24 cellular contexts compared by ENCODE assay signal in genomic region chr5:82332064-82332855, GRCh38. TPM values are rescaled to one million over a fixed set of nuclear protein-coding genes. Genes with fewer than 3 reads are reported as not detected.
DNase-seq lines count a peak whose midpoint lies in the region; ATAC-seq and TF ChIP-seq lines count a peak whose summit lies in the region.
"Had no signal": no experiment of that assay in that cellular context is flagged by ENCODE, and none has a peak within 500 bp of the region (broad histone marks: within the 10 kb centered on the region; RNA-seq: fewer than 3 reads in every experiment).

No MANE protein-coding gene starts in this region.

- H3K27ac ChIP-seq in ACC112 (ENCODE audit: low read depth, low read length): peak overlapping the region; percentile 56
- H3K27ac ChIP-seq: BLaER1 treated with 17β-estradiol and CSF1 and Interleukin-3, amounts not matched to agents 10 nM and 100 nM; lower lobe of right lung; parathyroid adenoma had no signal

- H3K4me3 Mint-ChIP-seq in T-cell: no peak overlapping the region
- H3K4me3 Mint-ChIP-seq: activated T-cell treated with anti-CD3 and anti-CD28 coated beads, Interleukin-2, amount 50 U/mL, for 72 hours; H9; immature natural killer cell; natural killer cell; stimulated activated naive CD8-positive, alpha-beta T cell treated with anti-CD3 and anti-CD28 coated beads, Interleukin-15, amount 100 ng/mL, for 72 hours had no signal

- no peaks in the 10 kb centered on the region for H3K9me3 ChIP-seq in adipocyte (ENCODE audit: control insufficient read depth, low read length)
- H3K9me3 ChIP-seq: lower lobe of right lung had no signal

- peak overlapping the region; percentile 78 for H3K9ac ChIP-seq in adipocyte (ENCODE audit: low read length)
- H3K9ac ChIP-seq: BLaER1 treated with 17β-estradiol and CSF1 and Interleukin-3, amounts not matched to agents 10 nM and 100 nM; parathyroid adenoma had no signal

- H3K79me2 ChIP-seq in ACC112 (ENCODE audit: control insufficient read depth, insufficient read depth, low read length, unreplicated experiment): no peaks in the 10 kb centered on the region
- H3K79me2 ChIP-seq: parathyroid adenoma had no signal

- H2AFZ ChIP-seq in ACC112 (ENCODE audit: low read length, unreplicated experiment): peak overlapping the region; percentile 92
- H2AFZ ChIP-seq: parathyroid adenoma had no signal

- H3K27me3 ChIP-seq in ACC112 (ENCODE audit: insufficient read depth, low read length): no peaks in the 10 kb centered on the region
- H3K27me3 ChIP-seq in adipocyte (replicated peaks; ENCODE audit: control insufficient read depth, insufficient read depth, low read length): no peaks in the 10 kb centered on the region
- H3K27me3 ChIP-seq: BLaER1 treated with 17β-estradiol and CSF1 and Interleukin-3, amounts not matched to agents 10 nM and 100 nM had no signal

- no peak overlapping the region for H3K27ac Mint-ChIP-seq in T-cell
- H3K27ac Mint-ChIP-seq: activated T-cell treated with anti-CD3 and anti-CD28 coated beads, Interleukin-2, amount 50 U/mL, for 72 hours; H9; immature natural killer cell; natural killer cell; stimulated activated naive CD8-positive, alpha-beta T cell treated with anti-CD3 and anti-CD28 coated beads, Interleukin-15, amount 100 ng/mL, for 72 hours had no signal

- peak; percentile 76 for DNase-seq in adipocyte (ENCODE audit: low read depth)
- DNase-seq in fibroblast of mammary gland (ENCODE audit: low read depth): peak; percentile 43
- peak; percentile 61 for DNase-seq in myocyte (ENCODE audit: low read depth)
- DNase-seq in left lobe of liver (ENCODE audit: low spot score): no peak
- DNase-seq in T-cell: no peak
- DNase-seq in GF-D8 (lab: John Stamatoyannopoulos, UW): no peak
- DNase-seq: activated CD4-positive, CD25-positive, alpha-beta regulatory T cell; activated CD8-positive, alpha-beta memory T cell treated with anti-CD3 and anti-CD28 coated beads for 24 hours; activated naive CD4-positive, alpha-beta T cell treated with anti-CD3 and anti-CD28 coated beads, Interleukin-2, amount 50 U/mL, for 16 hours; activated T-cell treated with anti-CD3 and anti-CD28 coated beads, Interleukin-2, amount 50 U/mL, for 72 hours; GDM1; H9; immature natural killer cell; lower lobe of right lung; natural killer cell; SIG-M5; stimulated activated CD4-positive, alpha-beta T cell treated with anti-CD3 and anti-CD28 coated beads, Interleukin-4, amount 100 ng/mL, for 1 hour; stimulated activated naive CD8-positive, alpha-beta T cell treated with anti-CD3 and anti-CD28 coated beads, Interleukin-15, amount 100 ng/mL, for 72 hours had no signal

- H3K27me3 Mint-ChIP-seq in T-cell: peaks cover 7 to 8% of the 10 kb centered on the region in 2 donors
- H3K27me3 Mint-ChIP-seq: stimulated activated naive CD8-positive, alpha-beta T cell treated with anti-CD3 and anti-CD28 coated beads, Interleukin-15, amount 100 ng/mL, for 72 hours had no signal

- H3K4me1 ChIP-seq in ACC112 (ENCODE audit: control insufficient read depth, insufficient read depth, low read length, unreplicated experiment): peaks cover 40% of the 10 kb centered on the region
- H3K4me1 ChIP-seq in adipocyte (ENCODE audit: control insufficient read depth, insufficient read depth, low read length): peaks cover 79% of the 10 kb centered on the region
- H3K4me1 ChIP-seq: parathyroid adenoma had no signal

- CTCF ChIA-PET in T-cell (lab: Charles Lee): interaction anchor here (0.6 kb wide), 2 partner anchors 273 to 489 kb away, joined by 3 to 6 read pairs; no protein-coding TSS in a partner anchor

- H3K4me1 Mint-ChIP-seq in T-cell: no peaks in the 10 kb centered on the region
- H3K4me1 Mint-ChIP-seq: immature natural killer cell; natural killer cell; stimulated activated naive CD8-positive, alpha-beta T cell treated with anti-CD3 and anti-CD28 coated beads, Interleukin-15, amount 100 ng/mL, for 72 hours had no signal

- H3K36me3 ChIP-seq in ACC112 (ENCODE audit: insufficient read depth, low read length) (no peaks in the 10 kb centered on the region), adipocyte (ENCODE audit: control insufficient read depth, insufficient read depth, low read length, severe bottlenecking) (no peaks in the 10 kb centered on the region)
- H3K36me3 ChIP-seq: BLaER1 treated with 17β-estradiol and CSF1 and Interleukin-3, amounts not matched to agents 10 nM and 100 nM; lower lobe of right lung had no signal

- H3K4me3 ChIP-seq in ACC112 (ENCODE audit: low read depth, low read length) (no peak overlapping the region), adipocyte (ENCODE audit: low read length) (peak overlapping the region; percentile 10), fibroblast of mammary gland (ENCODE audit: control insufficient read depth, low read depth, low read length) (no peak overlapping the region)
- H3K4me3 ChIP-seq: BLaER1 treated with 17β-estradiol and CSF1 and Interleukin-3, amounts not matched to agents 10 nM and 100 nM; GM12878; lower lobe of right lung had no signal

- H3K36me3 Mint-ChIP-seq in T-cell: no peaks in the 10 kb centered on the region
- H3K36me3 Mint-ChIP-seq: immature natural killer cell, natural killer cell had no signal

- H3K9me3 Mint-ChIP-seq in T-cell: peaks cover 0 to 3% (median 0%) of the 10 kb centered on the region in 3 donors
- H3K9me3 Mint-ChIP-seq: natural killer cell had no signal

- ATAC-seq in HG03378 (IDR thresholded peaks at IDR 0.05; ENCODE audit: unreplicated experiment): no peak
- no peak for ATAC-seq in left lobe of liver
- ATAC-seq in T-cell (replicated peaks in 1 of 4): no peak
- ATAC-seq: activated T-cell treated with anti-CD3 and anti-CD28 coated beads, Interleukin-2, amount 50 U/mL, for 72 hours; GM12878; HepG2; lower lobe of right lung; natural killer cell; stimulated activated naive CD8-positive, alpha-beta T cell treated with anti-CD3 and anti-CD28 coated beads, Interleukin-15, amount 100 ng/mL, for 72 hours had no signal

- no peak for TF ChIP-seq CTCF in fibroblast of mammary gland (conservative IDR thresholded peaks at IDR 0.05; ENCODE audit: control insufficient read depth, insufficient read depth, low read depth, low read length)

- POLR2A ChIA-PET in T-cell (lab: Charles Lee): interaction anchor here in 1 of 2 donors (0.7 kb wide), 1 partner anchor 310 kb away, joined by 3 read pairs; no protein-coding TSS in a partner anchor

RNA-seq across cellular contexts. Expression of gene RPS23, which starts 54.1 kb away (rescaled TPM):
- total RNA-seq in myocyte (1,872 and 2,361 TPM in 2 replicates), left lobe of liver (518 TPM), T-cell (1,000 to 10,000 TPM; 2,916 to 3,772 (median 3,224) TPM)
- polyA plus RNA-seq in myocyte (2012): 2,016 TPM

Comparison
In these comparisons a context has a peak if more than half of its experiments do, and no peak if none do; other contexts are left out.
1. DNase-seq: peak in adipocyte (single experiment), fibroblast of mammary gland (single experiment) and myocyte (single experiment); none in left lobe of liver (single experiment), T-cell (0 of 34) and GF-D8 (single experiment).